16 cellular contexts compared by ENCODE assay signal in genomic region chr6:139545474-139546116, GRCh38.
A peak's percentile ranks its signal among the peaks of the same experiment; 100 is the strongest.
DNase-seq lines count a peak whose midpoint lies in the region; ATAC-seq and TF ChIP-seq lines count a peak whose summit lies in the region.
"Had no signal": no experiment of that assay in that cellular context is flagged by ENCODE, and none has a peak within 500 bp of the region (broad histone marks: within the 10 kb centered on the region; RNA-seq: fewer than 3 reads in every experiment).

No MANE protein-coding gene starts in this region.

- intact Hi-C loops in left lung (cut with DNase I): no loop called here

- H3K36me3 ChIP-seq in left lung: no peaks in the 10 kb centered on the region
- H3K36me3 ChIP-seq: heart right ventricle, MG63, upper lobe of left lung had no signal

- H3K9me3 ChIP-seq in left lung: no peaks in the 10 kb centered on the region
- H3K9me3 ChIP-seq: heart right ventricle, MG63, upper lobe of left lung had no signal

- peak; percentile 25 for DNase-seq in LHCN-M2 (ENCODE audit: low read depth)
- peak; percentile 59 for DNase-seq in astrocyte of the hippocampus (ENCODE audit: low read depth, low spot score)
- no peak for DNase-seq in left lung
- no peak for DNase-seq in stimulated activated effector memory CD8-positive, alpha-beta T cell treated with anti-CD3 and anti-CD28 coated beads, Interleukin-12 subunit alpha, Interleukin-12 subunit beta, amount 100 ng/mL, for 72 hours (ENCODE audit: low spot score in 2 of 2)
- DNase-seq in stimulated activated naive CD8-positive, alpha-beta T cell treated with anti-CD3 and anti-CD28 coated beads, Interleukin-15, Interleukin-2, amounts not matched to agents 100 U/mL and 50 U/mL, for 24 hours: no peak
- no peak for DNase-seq in endothelial cell (ENCODE audit: low spot score)
- DNase-seq: heart right ventricle, kidney, MG63, retina, upper lobe of left lung had no signal

- H3K27ac Mint-ChIP-seq in stimulated activated effector memory CD8-positive, alpha-beta T cell treated with anti-CD3 and anti-CD28 coated beads, Interleukin-12 subunit alpha, Interleukin-12 subunit beta, amount 100 ng/mL, for 72 hours: peak overlapping the region; percentile 38
- H3K27ac Mint-ChIP-seq in endothelial cell (ENCODE audit: unreplicated experiment): no peak overlapping the region
- H3K27ac Mint-ChIP-seq: activated naive CD4-positive, alpha-beta T cell treated with anti-CD3 and anti-CD28 coated beads, Interleukin-2, amount 50 U/mL, for 72 hours had no signal

- H3K4me3 ChIP-seq in left lung: no peak overlapping the region
- H3K4me3 ChIP-seq: heart right ventricle, MG63, upper lobe of left lung had no signal

- TF ChIP-seq CTCF in left lung (IDR thresholded peaks at IDR 0.05) (no peak), endothelial cell (IDR thresholded peaks at IDR 0.05; ENCODE audit: unreplicated experiment) (no peak)

- H3K27me3 Mint-ChIP-seq in endothelial cell (ENCODE audit: unreplicated experiment): no peaks in the 10 kb centered on the region
- H3K27me3 Mint-ChIP-seq: central memory CD8-positive, alpha-beta T cell had no signal

- peak overlapping the region in 1 of 2 donors; percentile 27 for H3K27ac ChIP-seq in left lung

- H3K4me1 Mint-ChIP-seq in stimulated activated effector memory CD8-positive, alpha-beta T cell treated with anti-CD3 and anti-CD28 coated beads, Interleukin-12 subunit alpha, Interleukin-12 subunit beta, amount 100 ng/mL, for 72 hours: peaks cover 34% of the 10 kb centered on the region
- H3K4me1 Mint-ChIP-seq in endothelial cell (ENCODE audit: unreplicated experiment): peaks cover 11% of the 10 kb centered on the region

- no peaks in the 10 kb centered on the region for H3K36me3 Mint-ChIP-seq in stimulated activated effector memory CD8-positive, alpha-beta T cell treated with anti-CD3 and anti-CD28 coated beads, Interleukin-12 subunit alpha, Interleukin-12 subunit beta, amount 100 ng/mL, for 72 hours
- no peaks in the 10 kb centered on the region for H3K36me3 Mint-ChIP-seq in endothelial cell (ENCODE audit: low read depth, unreplicated experiment)
- H3K36me3 Mint-ChIP-seq: activated naive CD4-positive, alpha-beta T cell treated with anti-CD3 and anti-CD28 coated beads, Interleukin-2, amount 50 U/mL, for 72 hours had no signal

- H3K9me3 Mint-ChIP-seq in stimulated activated effector memory CD8-positive, alpha-beta T cell treated with anti-CD3 and anti-CD28 coated beads, Interleukin-12 subunit alpha, Interleukin-12 subunit beta, amount 100 ng/mL, for 72 hours: no peaks in the 10 kb centered on the region
- H3K9me3 Mint-ChIP-seq in endothelial cell (ENCODE audit: unreplicated experiment): no peaks in the 10 kb centered on the region
- H3K9me3 Mint-ChIP-seq: central memory CD8-positive, alpha-beta T cell had no signal

- ATAC-seq in left lung: peak; percentile 62
- no peak for ATAC-seq in stimulated activated effector memory CD8-positive, alpha-beta T cell treated with anti-CD3 and anti-CD28 coated beads, Interleukin-12 subunit alpha, Interleukin-12 subunit beta, amount 100 ng/mL, for 72 hours
- no peak for ATAC-seq in HG02885 (IDR thresholded peaks at IDR 0.05; ENCODE audit: poor library complexity, unreplicated experiment)
- ATAC-seq in stimulated activated naive CD8-positive, alpha-beta T cell treated with anti-CD3 and anti-CD28 coated beads, Interleukin-15, Interleukin-2, amounts not matched to agents 100 U/mL and 50 U/mL, for 24 hours: no peak
- no peak for ATAC-seq in HG03039 (IDR thresholded peaks at IDR 0.05; ENCODE audit: unreplicated experiment)
- ATAC-seq: activated CD4-positive, CD25-positive, alpha-beta regulatory T cell treated with anti-CD3 and anti-CD28 coated beads, Interleukin-2, amount 50 U/mL, for 24 hours; activated naive CD4-positive, alpha-beta T cell treated with anti-CD3 and anti-CD28 coated beads, Interleukin-2, amount 50 U/mL, for 72 hours; heart right ventricle had no signal

- H3K27me3 ChIP-seq in left lung: no peaks in the 10 kb centered on the region
- H3K27me3 ChIP-seq: heart right ventricle, MG63, upper lobe of left lung had no signal

- peaks cover 3 to 18% of the 10 kb centered on the region in 2 donors for H3K4me1 ChIP-seq in left lung

- no peak overlapping the region for H3K4me3 Mint-ChIP-seq in stimulated activated effector memory CD8-positive, alpha-beta T cell treated with anti-CD3 and anti-CD28 coated beads, Interleukin-12 subunit alpha, Interleukin-12 subunit beta, amount 100 ng/mL, for 72 hours
- no peak overlapping the region for H3K4me3 Mint-ChIP-seq in endothelial cell (ENCODE audit: unreplicated experiment)
- H3K4me3 Mint-ChIP-seq: central memory CD8-positive, alpha-beta T cell had no signal

Comparison
In these comparisons a context has a peak if more than half of its experiments do, and no peak if none do; other contexts are left out.
1. DNase-seq: peak in LHCN-M2 (single experiment) and astrocyte of the hippocampus (single experiment); none in left lung (0 of 2), stimulated activated effector memory CD8-positive, alpha-beta T cell treated with anti-CD3 and anti-CD28 coated beads, Interleukin-12 subunit alpha, Interleukin-12 subunit beta, amount 100 ng/mL, for 72 hours (0 of 2), stimulated activated naive CD8-positive, alpha-beta T cell treated with anti-CD3 and anti-CD28 coated beads, Interleukin-15, Interleukin-2, amounts not matched to agents 100 U/mL and 50 U/mL, for 24 hours (single experiment) and endothelial cell (single experiment).